8 cellular contexts compared by ENCODE assay signal in the genomic region with DNA sequence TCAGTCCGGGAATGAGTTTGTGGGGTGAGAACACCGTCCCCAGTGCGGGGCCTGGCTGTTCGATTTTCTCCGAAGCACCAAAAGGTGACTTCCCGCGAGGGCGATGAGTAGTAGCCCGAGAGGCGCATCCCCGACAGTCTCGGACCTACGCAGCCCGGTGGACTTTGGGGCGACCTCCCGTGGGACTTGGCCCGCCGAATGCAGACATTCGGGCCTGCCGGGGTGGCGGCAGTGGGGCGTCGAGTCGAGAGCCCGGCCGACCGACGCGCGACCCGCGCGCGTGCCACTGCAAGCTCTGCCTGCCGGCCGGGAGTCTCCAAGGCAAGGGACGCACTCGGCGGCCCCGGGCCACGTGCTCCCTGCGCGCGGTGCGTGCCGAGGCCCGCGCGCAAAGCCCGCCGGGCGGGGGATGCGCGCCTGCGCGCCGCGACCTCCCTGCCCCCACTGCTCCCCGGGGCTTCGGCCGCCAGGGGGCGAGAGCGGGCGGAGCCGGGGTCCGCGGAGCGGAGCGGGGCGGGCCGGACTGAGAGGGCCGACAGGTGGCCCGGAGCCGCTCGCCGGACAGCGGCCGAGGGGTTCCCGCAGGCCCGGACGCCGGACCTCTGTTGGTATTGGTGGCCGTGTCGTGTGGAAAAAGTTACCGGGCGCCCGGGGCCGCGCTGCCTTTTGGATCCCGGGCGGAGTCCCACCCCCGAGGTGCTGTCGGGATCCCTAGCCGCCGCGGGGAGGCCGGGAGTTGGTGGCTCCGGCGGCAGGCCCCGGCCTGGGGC. TPM values are rescaled to one million over a fixed set of nuclear protein-coding genes. Genes with fewer than 3 reads are reported as not detected.
DNase-seq lines count a peak whose midpoint lies in the region; ATAC-seq and TF ChIP-seq lines count a peak whose summit lies in the region.

No MANE protein-coding gene starts in this region.

- peak; percentile 92 for DNase-seq in GM10266 (ENCODE audit: extremely low spot score)
- DNase-seq in NCI-H345 (lab: John Stamatoyannopoulos, UW): peak; percentile 83
- peak; percentile 70 to 86 for DNase-seq in activated CD4-positive, alpha-beta T cell treated with anti-CD3 and anti-CD28 coated beads, Interleukin-2, amount 50 U/mL, for 24 hours (ENCODE audit: low read depth in 1 of 2, low spot score in 1 of 2)
- DNase-seq in dorsolateral prefrontal cortex: peak; percentile 55 to 92 (median 73)
- peak; percentile 65 to 97 for DNase-seq in lower leg skin (ENCODE audit: low spot score in 2 of 2)
- peak; percentile 84 for DNase-seq in stimulated activated CD4-positive, alpha-beta T cell treated with anti-CD3 and anti-CD28 coated beads, Interleukin-4, amount 100 ng/mL, for 1 hour

- WGBS in lower leg skin, 2 donors: 0% methylated on average over 15 to 74 of the region's 100 CpGs

- no peaks in the 10 kb centered on the region for H3K27me3 ChIP-seq in dorsolateral prefrontal cortex

- intact Hi-C loops in dorsolateral prefrontal cortex (cut with DNase I) (loop anchor here (1.0 to 10.0 kb wide), 4 partner anchors 72 to 195 kb away; partner anchors contain the start of gene PDE6D (in 1 of the 2)), lower leg skin (cut with DNase I; ENCODE audit: low total_unique reads) (no loop called here)

- ATAC-seq in HG02588 (IDR thresholded peaks at IDR 0.05; ENCODE audit: unreplicated experiment) (peak; percentile 19), GM18873 (IDR thresholded peaks at IDR 0.05; ENCODE audit: low FRiP score, unreplicated experiment) (no peak)

- peak overlapping the region; percentile 94 to 100 (median 100) for H3K27ac ChIP-seq in dorsolateral prefrontal cortex

- H3K4me3 ChIP-seq in dorsolateral prefrontal cortex (peak overlapping the region; percentile 65 to 100 (median 97)), lower leg skin (ENCODE audit: low read depth, poor library complexity, severe bottlenecking) (peak overlapping the region; percentile 100)

- peak in 1 of 2 donors; percentile 36 for TF ChIP-seq POLR2A in lower leg skin (IDR thresholded peaks at IDR 0.05)

- TF ChIP-seq CTCF in GM10266 (IDR thresholded peaks at IDR 0.05; ENCODE audit: control insufficient read depth, insufficient read depth, low read depth, missing control alignments): peak; percentile 97
- peak; percentile 31 to 94 (median 74) for TF ChIP-seq CTCF in dorsolateral prefrontal cortex (IDR thresholded peaks at IDR 0.05 in 54 of 56, conservative IDR thresholded peaks at IDR 0.05 in 2 of 56; ENCODE audit: low read depth in 1 of 56, partially characterized antibody in 56 of 56)
- TF ChIP-seq CTCF in lower leg skin (IDR thresholded peaks at IDR 0.05): no peak

RNA-seq across cellular contexts. Expression of gene PTMA, which starts 1.8 kb away (rescaled TPM):
- total RNA-seq in dorsolateral prefrontal cortex: 1,000 to 10,000 TPM in 1 of 120 experiments, 100 to 1,000 TPM in 119; 326 to 1,103 (median 509) TPM
- 1,000 to 10,000 TPM in 2 of 4 donors, 100 to 1,000 TPM in 2; 811 to 1,206 (median 976) TPM for total RNA-seq in lower leg skin

Comparison
In these comparisons a context has a peak if more than half of its experiments do, and no peak if none do; other contexts are left out.
1. CTCF ChIP-seq: peak in GM10266 (single experiment) and dorsolateral prefrontal cortex (56 of 56); none in lower leg skin (0 of 3).
2. Peak in every context shown above with its lines, with median percentiles within 50 percentile points of each other: DNase-seq.